1 cellular context compared by ENCODE assay signal in the genomic region with DNA sequence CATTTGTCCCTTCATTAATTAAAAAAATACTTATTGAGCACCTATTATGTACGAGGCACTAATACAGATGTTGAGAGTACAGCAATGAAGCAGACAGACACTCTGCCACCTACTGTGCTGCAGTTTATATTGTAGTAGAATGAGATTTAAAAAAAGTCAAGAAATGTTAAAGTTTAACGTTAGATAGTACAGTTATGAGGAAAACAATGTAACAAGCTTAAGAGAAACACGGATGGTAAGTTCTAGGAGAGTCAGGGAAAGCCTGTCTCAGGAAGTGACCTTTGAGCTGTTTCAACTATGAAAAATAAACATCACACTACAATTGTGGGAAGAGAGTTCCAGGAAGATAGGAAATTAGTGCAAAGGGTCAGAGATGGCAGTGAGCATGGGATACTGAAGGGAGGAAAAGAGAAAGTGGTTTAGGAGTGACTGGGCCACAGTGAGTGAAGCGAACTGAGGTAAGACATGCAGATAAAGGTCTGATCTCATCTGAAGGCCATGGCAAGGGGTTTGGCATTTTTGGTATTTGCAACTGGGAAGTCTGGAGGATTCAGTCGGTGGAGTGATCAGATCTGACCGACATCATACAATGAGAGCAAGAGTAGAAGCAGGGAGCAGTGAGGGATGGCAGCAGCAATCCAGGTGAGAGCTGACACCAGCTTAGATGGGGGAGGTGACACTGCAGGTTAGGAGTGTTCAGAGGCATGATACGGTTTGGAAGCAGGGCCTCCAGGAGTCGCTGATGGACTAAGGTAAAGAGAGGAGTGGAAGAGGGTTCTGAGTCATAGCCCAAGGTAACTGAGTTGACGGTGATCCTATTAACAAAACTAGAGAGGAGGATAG.
TF ChIP-seq lines count a peak whose summit lies in the region.

No MANE protein-coding gene starts in this region.

TF ChIP-seq in HepG2, 621 proteins besides CTCF, POLR2A, EP300 and RAD21 (continued from another document and continues in another):
- TF ChIP-seq, protein P1, sequence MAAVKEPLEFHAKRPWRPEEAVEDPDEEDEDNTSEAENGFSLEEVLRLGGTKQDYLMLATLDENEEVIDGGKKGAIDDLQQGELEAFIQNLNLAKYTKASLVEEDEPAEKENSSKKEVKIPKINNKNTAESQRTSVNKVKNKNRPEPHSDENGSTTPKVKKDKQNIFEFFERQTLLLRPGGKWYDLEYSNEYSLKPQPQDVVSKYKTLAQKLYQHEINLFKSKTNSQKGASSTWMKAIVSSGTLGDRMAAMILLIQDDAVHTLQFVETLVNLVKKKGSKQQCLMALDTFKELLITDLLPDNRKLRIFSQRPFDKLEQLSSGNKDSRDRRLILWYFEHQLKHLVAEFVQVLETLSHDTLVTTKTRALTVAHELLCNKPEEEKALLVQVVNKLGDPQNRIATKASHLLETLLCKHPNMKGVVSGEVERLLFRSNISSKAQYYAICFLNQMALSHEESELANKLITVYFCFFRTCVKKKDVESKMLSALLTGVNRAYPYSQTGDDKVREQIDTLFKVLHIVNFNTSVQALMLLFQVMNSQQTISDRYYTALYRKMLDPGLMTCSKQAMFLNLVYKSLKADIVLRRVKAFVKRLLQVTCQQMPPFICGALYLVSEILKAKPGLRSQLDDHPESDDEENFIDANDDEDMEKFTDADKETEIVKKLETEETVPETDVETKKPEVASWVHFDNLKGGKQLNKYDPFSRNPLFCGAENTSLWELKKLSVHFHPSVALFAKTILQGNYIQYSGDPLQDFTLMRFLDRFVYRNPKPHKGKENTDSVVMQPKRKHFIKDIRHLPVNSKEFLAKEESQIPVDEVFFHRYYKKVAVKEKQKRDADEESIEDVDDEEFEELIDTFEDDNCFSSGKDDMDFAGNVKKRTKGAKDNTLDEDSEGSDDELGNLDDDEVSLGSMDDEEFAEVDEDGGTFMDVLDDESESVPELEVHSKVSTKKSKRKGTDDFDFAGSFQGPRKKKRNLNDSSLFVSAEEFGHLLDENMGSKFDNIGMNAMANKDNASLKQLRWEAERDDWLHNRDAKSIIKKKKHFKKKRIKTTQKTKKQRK (IDR thresholded peaks at IDR 0.05; ENCODE audit: low read length), result no peak
- TF ChIP-seq, protein P2, sequence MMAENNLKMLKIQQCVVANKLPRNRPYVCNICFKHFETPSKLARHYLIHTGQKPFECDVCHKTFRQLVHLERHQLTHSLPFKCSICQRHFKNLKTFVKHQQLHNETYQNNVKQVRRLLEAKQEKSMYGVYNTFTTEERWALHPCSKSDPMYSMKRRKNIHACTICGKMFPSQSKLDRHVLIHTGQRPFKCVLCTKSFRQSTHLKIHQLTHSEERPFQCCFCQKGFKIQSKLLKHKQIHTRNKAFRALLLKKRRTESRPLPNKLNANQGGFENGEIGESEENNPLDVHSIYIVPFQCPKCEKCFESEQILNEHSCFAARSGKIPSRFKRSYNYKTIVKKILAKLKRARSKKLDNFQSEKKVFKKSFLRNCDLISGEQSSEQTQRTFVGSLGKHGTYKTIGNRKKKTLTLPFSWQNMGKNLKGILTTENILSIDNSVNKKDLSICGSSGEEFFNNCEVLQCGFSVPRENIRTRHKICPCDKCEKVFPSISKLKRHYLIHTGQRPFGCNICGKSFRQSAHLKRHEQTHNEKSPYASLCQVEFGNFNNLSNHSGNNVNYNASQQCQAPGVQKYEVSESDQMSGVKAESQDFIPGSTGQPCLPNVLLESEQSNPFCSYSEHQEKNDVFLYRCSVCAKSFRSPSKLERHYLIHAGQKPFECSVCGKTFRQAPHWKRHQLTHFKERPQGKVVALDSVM (CRISPR knock-in tag; IDR thresholded peaks at IDR 0.05), result no peak
- TF ChIP-seq RARA (CRISPR knock-in tag; IDR thresholded peaks at IDR 0.05) (peak; percentile 92), FOXA1 (IDR thresholded peaks at IDR 0.05) (peak; percentile 81), FOXA1 (CRISPR knock-in tag; IDR thresholded peaks at IDR 0.05) (peak; percentile 93), ZKSCAN5 (CRISPR knock-in tag; IDR thresholded peaks at IDR 0.05) (peak; percentile 81; the same call in 1 of the 2 replicates), ZFP90 (CRISPR knock-in tag; IDR thresholded peaks at IDR 0.05; ENCODE audit: borderline replicate concordance) (peak; percentile 77), KAT2B (IDR thresholded peaks at IDR 0.05; ENCODE audit: borderline replicate concordance, low read depth, low read length) (no peak), ETV6 (CRISPR knock-in tag; conservative IDR thresholded peaks at IDR 0.05) (peak; percentile 51; the same call in 1 of the 2 replicates), XRCC5 (optimal IDR thresholded peaks at IDR 0.05; ENCODE audit: low read length) (peak; percentile 35), FOXP1 (IDR thresholded peaks at IDR 0.05) (no peak), FOXP1 (CRISPR knock-in tag; IDR thresholded peaks at IDR 0.05) (peak; percentile 86), HDAC1 (CRISPR knock-in tag; IDR thresholded peaks at IDR 0.05) (peak; percentile 79), CREM (IDR thresholded peaks at IDR 0.05) (peak; percentile 89), CREM (CRISPR knock-in tag; IDR thresholded peaks at IDR 0.05) (no peak), U2AF1 (optimal IDR thresholded peaks at IDR 0.05; ENCODE audit: low read depth, low read length) (no peak), ZNF788 (CRISPR knock-in tag; IDR thresholded peaks at IDR 0.05; ENCODE audit: borderline replicate concordance) (peak; percentile 41; the same call in 1 of the 2 replicates), SALL1 (CRISPR knock-in tag; IDR thresholded peaks at IDR 0.05) (peak; percentile 95), ZNF264 (CRISPR knock-in tag; IDR thresholded peaks at IDR 0.05) (peak; percentile 77), NFYC (CRISPR knock-in tag; IDR thresholded peaks at IDR 0.05) (no peak), MAFG (CRISPR knock-in tag; IDR thresholded peaks at IDR 0.05) (no peak), ZNF335 (CRISPR knock-in tag; IDR thresholded peaks at IDR 0.05) (0 out of 2 replicates have a peak, but pooled peaks have one; percentile 62), SNAI1 (CRISPR knock-in tag; IDR thresholded peaks at IDR 0.05; ENCODE audit: borderline replicate concordance) (no peak), AKAP8 (CRISPR knock-in tag; IDR thresholded peaks at IDR 0.05) (no peak), POLR2AphosphoS5 (IDR thresholded peaks at IDR 0.05; ENCODE audit: low read depth, low read length) (peak; percentile 66; the same call in 1 of the 2 replicates), SALL2 (CRISPR knock-in tag; IDR thresholded peaks at IDR 0.05) (no peak), ZNF780A (CRISPR knock-in tag; IDR thresholded peaks at IDR 0.05) (peak; percentile 58; the same call in 1 of the 2 replicates), ZNF10 (CRISPR knock-in tag; IDR thresholded peaks at IDR 0.05; ENCODE audit: borderline replicate concordance, low read depth) (no peak), ZNF546 (CRISPR knock-in tag; conservative IDR thresholded peaks at IDR 0.05) (no peak), ZMYM2 (CRISPR knock-in tag; IDR thresholded peaks at IDR 0.05) (peak; percentile 48; the same call in 1 of the 2 replicates), ZNF670 (CRISPR knock-in tag; IDR thresholded peaks at IDR 0.05; ENCODE audit: borderline replicate concordance) (0 out of 2 replicates have a peak, but pooled peaks have one; percentile 39), ZNF501 (CRISPR knock-in tag; IDR thresholded peaks at IDR 0.05) (0 out of 2 replicates have a peak, but pooled peaks have one; percentile 55), ISX (CRISPR knock-in tag; conservative IDR thresholded peaks at IDR 0.05) (no peak), THAP11 (CRISPR knock-in tag; IDR thresholded peaks at IDR 0.05) (peak; percentile 52), ZNF572 (CRISPR knock-in tag; IDR thresholded peaks at IDR 0.05) (no peak), ZNF644 (CRISPR knock-in tag; IDR thresholded peaks at IDR 0.05; ENCODE audit: low read depth) (0 out of 2 replicates have a peak, but pooled peaks have one; percentile 42), MIER3 (CRISPR knock-in tag; IDR thresholded peaks at IDR 0.05; ENCODE audit: borderline replicate concordance) (peak; percentile 88; the same call in 1 of the 2 replicates), FOSL2 (CRISPR knock-in tag; IDR thresholded peaks at IDR 0.05) (peak; percentile 89), ATF7-NPFF (CRISPR knock-in tag; IDR thresholded peaks at IDR 0.05; ENCODE audit: low read depth) (0 out of 2 replicates have a peak, but pooled peaks have one; percentile 41), ZNF350 (CRISPR knock-in tag; IDR thresholded peaks at IDR 0.05; ENCODE audit: borderline replicate concordance, low read depth) (peak; percentile 59; the same call in 1 of the 2 replicates), SIN3B (IDR thresholded peaks at IDR 0.05; ENCODE audit: low read length) (no peak), FOXA3 (CRISPR knock-in tag; IDR thresholded peaks at IDR 0.05) (peak; percentile 96), DR1 (CRISPR knock-in tag; IDR thresholded peaks at IDR 0.05) (no peak), JUN (CRISPR knock-in tag; IDR thresholded peaks at IDR 0.05) (no peak; the same call in 1 of the 2 replicates), KDM5A (IDR thresholded peaks at IDR 0.05; ENCODE audit: borderline replicate concordance, low read length) (peak; percentile 12; the same call in 1 of the 2 replicates), SUZ12 (IDR thresholded peaks at IDR 0.05; ENCODE audit: low read depth, low read length) (no peak), TEAD3 (CRISPR knock-in tag; optimal IDR thresholded peaks at IDR 0.05; ENCODE audit: borderline replicate concordance) (peak; percentile 73), ZBTB7B (CRISPR knock-in tag; IDR thresholded peaks at IDR 0.05) (peak; percentile 65; the same call in 1 of the 2 replicates), ZNF333 (CRISPR knock-in tag; IDR thresholded peaks at IDR 0.05; ENCODE audit: borderline replicate concordance) (no peak)
- TF ChIP-seq, protein P3, sequence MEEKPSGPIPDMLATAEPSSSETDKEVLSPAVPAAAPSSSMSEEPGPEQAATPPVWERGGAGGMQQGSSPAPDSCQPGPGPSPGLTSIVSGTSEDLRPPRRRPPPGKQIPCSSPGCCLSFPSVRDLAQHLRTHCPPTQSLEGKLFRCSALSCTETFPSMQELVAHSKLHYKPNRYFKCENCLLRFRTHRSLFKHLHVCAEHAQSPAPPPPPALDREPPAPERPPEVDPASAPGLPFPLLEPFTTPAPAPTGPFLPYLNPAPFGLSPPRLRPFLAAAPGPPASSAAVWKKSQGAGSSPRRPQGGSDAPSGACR (CRISPR knock-in tag; IDR thresholded peaks at IDR 0.05), result peak; percentile 21; the same call in 1 of the 2 replicates
- TF ChIP-seq, protein P4, sequence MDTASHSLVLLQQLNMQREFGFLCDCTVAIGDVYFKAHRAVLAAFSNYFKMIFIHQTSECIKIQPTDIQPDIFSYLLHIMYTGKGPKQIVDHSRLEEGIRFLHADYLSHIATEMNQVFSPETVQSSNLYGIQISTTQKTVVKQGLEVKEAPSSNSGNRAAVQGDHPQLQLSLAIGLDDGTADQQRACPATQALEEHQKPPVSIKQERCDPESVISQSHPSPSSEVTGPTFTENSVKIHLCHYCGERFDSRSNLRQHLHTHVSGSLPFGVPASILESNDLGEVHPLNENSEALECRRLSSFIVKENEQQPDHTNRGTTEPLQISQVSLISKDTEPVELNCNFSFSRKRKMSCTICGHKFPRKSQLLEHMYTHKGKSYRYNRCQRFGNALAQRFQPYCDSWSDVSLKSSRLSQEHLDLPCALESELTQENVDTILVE (CRISPR knock-in tag; IDR thresholded peaks at IDR 0.05), result peak; percentile 64; the same call in 1 of the 2 replicates
- TF ChIP-seq, protein P5, sequence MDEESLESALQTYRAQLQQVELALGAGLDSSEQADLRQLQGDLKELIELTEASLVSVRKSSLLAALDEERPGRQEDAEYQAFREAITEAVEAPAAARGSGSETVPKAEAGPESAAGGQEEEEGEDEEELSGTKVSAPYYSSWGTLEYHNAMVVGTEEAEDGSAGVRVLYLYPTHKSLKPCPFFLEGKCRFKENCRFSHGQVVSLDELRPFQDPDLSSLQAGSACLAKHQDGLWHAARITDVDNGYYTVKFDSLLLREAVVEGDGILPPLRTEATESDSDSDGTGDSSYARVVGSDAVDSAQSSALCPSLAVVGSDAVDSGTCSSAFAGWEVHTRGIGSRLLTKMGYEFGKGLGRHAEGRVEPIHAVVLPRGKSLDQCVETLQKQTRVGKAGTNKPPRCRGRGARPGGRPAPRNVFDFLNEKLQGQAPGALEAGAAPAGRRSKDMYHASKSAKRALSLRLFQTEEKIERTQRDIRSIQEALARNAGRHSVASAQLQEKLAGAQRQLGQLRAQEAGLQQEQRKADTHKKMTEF (CRISPR knock-in tag; IDR thresholded peaks at IDR 0.05), result peak; percentile 96
- TF ChIP-seq, protein P6, sequence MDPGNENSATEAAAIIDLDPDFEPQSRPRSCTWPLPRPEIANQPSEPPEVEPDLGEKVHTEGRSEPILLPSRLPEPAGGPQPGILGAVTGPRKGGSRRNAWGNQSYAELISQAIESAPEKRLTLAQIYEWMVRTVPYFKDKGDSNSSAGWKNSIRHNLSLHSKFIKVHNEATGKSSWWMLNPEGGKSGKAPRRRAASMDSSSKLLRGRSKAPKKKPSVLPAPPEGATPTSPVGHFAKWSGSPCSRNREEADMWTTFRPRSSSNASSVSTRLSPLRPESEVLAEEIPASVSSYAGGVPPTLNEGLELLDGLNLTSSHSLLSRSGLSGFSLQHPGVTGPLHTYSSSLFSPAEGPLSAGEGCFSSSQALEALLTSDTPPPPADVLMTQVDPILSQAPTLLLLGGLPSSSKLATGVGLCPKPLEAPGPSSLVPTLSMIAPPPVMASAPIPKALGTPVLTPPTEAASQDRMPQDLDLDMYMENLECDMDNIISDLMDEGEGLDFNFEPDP (CRISPR knock-in tag; conservative IDR thresholded peaks at IDR 0.05), result no peak
- TF ChIP-seq, protein P7, sequence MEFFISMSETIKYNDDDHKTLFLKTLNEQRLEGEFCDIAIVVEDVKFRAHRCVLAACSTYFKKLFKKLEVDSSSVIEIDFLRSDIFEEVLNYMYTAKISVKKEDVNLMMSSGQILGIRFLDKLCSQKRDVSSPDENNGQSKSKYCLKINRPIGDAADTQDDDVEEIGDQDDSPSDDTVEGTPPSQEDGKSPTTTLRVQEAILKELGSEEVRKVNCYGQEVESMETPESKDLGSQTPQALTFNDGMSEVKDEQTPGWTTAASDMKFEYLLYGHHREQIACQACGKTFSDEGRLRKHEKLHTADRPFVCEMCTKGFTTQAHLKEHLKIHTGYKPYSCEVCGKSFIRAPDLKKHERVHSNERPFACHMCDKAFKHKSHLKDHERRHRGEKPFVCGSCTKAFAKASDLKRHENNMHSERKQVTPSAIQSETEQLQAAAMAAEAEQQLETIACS (CRISPR knock-in tag; IDR thresholded peaks at IDR 0.05), result no peak
- TF ChIP-seq, protein P8, sequence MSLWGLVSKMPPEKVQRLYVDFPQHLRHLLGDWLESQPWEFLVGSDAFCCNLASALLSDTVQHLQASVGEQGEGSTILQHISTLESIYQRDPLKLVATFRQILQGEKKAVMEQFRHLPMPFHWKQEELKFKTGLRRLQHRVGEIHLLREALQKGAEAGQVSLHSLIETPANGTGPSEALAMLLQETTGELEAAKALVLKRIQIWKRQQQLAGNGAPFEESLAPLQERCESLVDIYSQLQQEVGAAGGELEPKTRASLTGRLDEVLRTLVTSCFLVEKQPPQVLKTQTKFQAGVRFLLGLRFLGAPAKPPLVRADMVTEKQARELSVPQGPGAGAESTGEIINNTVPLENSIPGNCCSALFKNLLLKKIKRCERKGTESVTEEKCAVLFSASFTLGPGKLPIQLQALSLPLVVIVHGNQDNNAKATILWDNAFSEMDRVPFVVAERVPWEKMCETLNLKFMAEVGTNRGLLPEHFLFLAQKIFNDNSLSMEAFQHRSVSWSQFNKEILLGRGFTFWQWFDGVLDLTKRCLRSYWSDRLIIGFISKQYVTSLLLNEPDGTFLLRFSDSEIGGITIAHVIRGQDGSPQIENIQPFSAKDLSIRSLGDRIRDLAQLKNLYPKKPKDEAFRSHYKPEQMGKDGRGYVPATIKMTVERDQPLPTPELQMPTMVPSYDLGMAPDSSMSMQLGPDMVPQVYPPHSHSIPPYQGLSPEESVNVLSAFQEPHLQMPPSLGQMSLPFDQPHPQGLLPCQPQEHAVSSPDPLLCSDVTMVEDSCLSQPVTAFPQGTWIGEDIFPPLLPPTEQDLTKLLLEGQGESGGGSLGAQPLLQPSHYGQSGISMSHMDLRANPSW (CRISPR knock-in tag; IDR thresholded peaks at IDR 0.05; ENCODE audit: borderline replicate concordance), result no peak; the same call in 1 of the 2 replicates
